In the genomic region with DNA sequence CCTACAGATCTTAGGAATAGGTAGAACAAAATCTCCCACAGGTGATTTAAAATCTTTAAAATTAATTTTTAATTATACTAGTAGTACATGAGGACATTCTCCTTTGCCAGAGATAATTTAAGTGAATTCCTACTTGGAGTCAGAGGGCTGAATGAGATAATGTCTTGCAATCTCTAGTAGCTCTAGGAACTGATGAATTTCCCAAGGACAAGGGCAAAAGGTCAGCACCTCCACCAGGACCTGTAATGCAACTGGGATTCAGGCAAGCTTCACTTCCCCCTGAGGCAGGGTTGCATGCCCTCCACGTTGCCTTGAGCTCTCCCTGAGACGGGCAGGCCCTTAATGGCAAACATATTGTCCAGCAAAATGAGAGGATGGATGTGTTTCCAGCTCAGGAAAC, we compare ENCODE assay signal across 26 cellular contexts.
DNase-seq lines count a peak whose midpoint lies in the region; ATAC-seq, FAIRE-seq and TF ChIP-seq lines count a peak whose summit lies in the region.
"Had no signal": no experiment of that assay in that cellular context is flagged by ENCODE, and none has a peak within 500 bp of the region (broad histone marks: within the 10 kb centered on the region; RNA-seq: fewer than 3 reads in every experiment).

No MANE protein-coding gene starts in this region.

- intact Hi-C loops in right cardiac atrium (cut with DNase I) = no loop called here

- H3K27ac ChIP-seq in cardiac muscle cell (peak overlapping the region; percentile 66), right cardiac atrium (ENCODE audit: low read length) (no peak overlapping the region), SK-N-SH (ENCODE audit: low read depth in 2 of 2, low read length in 1 of 2) (peak overlapping the region; percentile 11 to 88; a peak in 3 of 4 replicates)
- H3K27ac ChIP-seq: 22Rv1, GM23248, KMS-11, SJCRH30 had no signal

- H3K27me3 ChIP-seq in cardiac muscle cell (no peaks in the 10 kb centered on the region), right cardiac atrium (ENCODE audit: control insufficient read depth, insufficient read depth) (no peaks in the 10 kb centered on the region), SK-N-SH (ENCODE audit: insufficient read depth) (no peaks in the 10 kb centered on the region)
- H3K27me3 ChIP-seq: SJCRH30 had no signal

- H3K4me2 ChIP-seq in SK-N-SH = no peak overlapping the region
- H3K4me2 ChIP-seq: KMS-11 had no signal

- H3K4me1 Mint-ChIP-seq in chondrocyte (ENCODE audit: low read depth) (peaks cover 44% of the 10 kb centered on the region), progenitor cell of endocrine pancreas (ENCODE audit: low read depth) (peaks cover 51% of the 10 kb centered on the region)

- H3K9me2 ChIP-seq in SK-N-SH = no peaks in the 10 kb centered on the region

- H2AFZ ChIP-seq in SK-N-SH (ENCODE audit: low read depth) = no peak overlapping the region
- H2AFZ ChIP-seq: GM23248 had no signal

- no peaks in the 10 kb centered on the region for H4K20me1 ChIP-seq in SK-N-SH (ENCODE audit: insufficient read depth)

- 75% methylated on average over 2 of the region's 2 CpGs for WGBS in right cardiac atrium
- WGBS in SK-N-SH (ENCODE audit: low lambda C conversion rate) = 43% methylated on average over 2 of the region's 2 CpGs

- CTCF ChIA-PET in SK-N-SH (lab: Yijun Ruan, JAX) = interaction anchor here (0.9 to 1.2 kb wide), 7 partner anchors 63 to 230 kb away, joined by 3 to 5 read pairs (median 3); no protein-coding TSS in a partner anchor

- H3K79me2 ChIP-seq in SK-N-SH (ENCODE audit: insufficient read depth) = no peaks in the 10 kb centered on the region

- H3K27ac Mint-ChIP-seq in chondrocyte (ENCODE audit: unreplicated experiment) (peak overlapping the region; percentile 9), progenitor cell of endocrine pancreas (peak overlapping the region; percentile 38)

- H3K36me3 ChIP-seq in cardiac muscle cell (no peaks in the 10 kb centered on the region), SK-N-SH (replicated peaks in 1 of 2; ENCODE audit: control insufficient read depth in 1 of 2, insufficient read depth in 2 of 2, low read length in 1 of 2) (no peaks in the 10 kb centered on the region)
- H3K36me3 ChIP-seq: SJCRH30 had no signal

- ATAC-seq in right cardiac atrium = no peak
- ATAC-seq: PC-3 had no signal

- no peaks in the 10 kb centered on the region for H3K27me3 Mint-ChIP-seq in chondrocyte (ENCODE audit: low read depth)
- no peaks in the 10 kb centered on the region for H3K27me3 Mint-ChIP-seq in progenitor cell of endocrine pancreas

- DNase-seq in cardiac muscle cell (ENCODE audit: low read depth in 1 of 2, low spot score in 1 of 2) (peak in 1 of 2 donors; percentile 52), right cardiac atrium (no peak), SK-N-SH (peak; percentile 17), chondrocyte (ENCODE audit: low spot score) (no peak), progenitor cell of endocrine pancreas (ENCODE audit: low spot score, unreplicated experiment) (no peak), NCI-H1694 (lab: John Stamatoyannopoulos, UW) (no peak), GM19239 (ENCODE audit: insufficient read length, low spot score) (no peak)
- DNase-seq in central memory CD4-positive, alpha-beta T cell = no peak
- DNase-seq: Calu3; DMS79 treated with DMSO at 0.1 percent for 48 hours; H7; NCI-H1092; NCI-H1417 treated with DMSO at 0.1 percent for 48 hours; NCI-H187; NCI-H2081 treated with DMSO at 0.1 percent for 48 hours; NCI-H2171; NCI-H345; NCI-H510A treated with DMSO at 0.1 percent for 48 hours; NCI-H774; NK-92 treated with Interleukin-12 subunit alpha and Interleukin-12 subunit beta, amount 100 ng/mL, for 24 hours; PC-3; SJCRH30 had no signal

- peak in 1 of 2 experiments; percentile 63; a peak in 1 of 4 replicates for TF ChIP-seq EP300 in SK-N-SH (IDR thresholded peaks at IDR 0.05; ENCODE audit: borderline replicate concordance in 1 of 2, low read depth in 1 of 2, low read length in 1 of 2)

- H3K4me1 ChIP-seq in cardiac muscle cell (ENCODE audit: low read depth) = peaks cover 60% of the 10 kb centered on the region
- peaks cover 4% of the 10 kb centered on the region for H3K4me1 ChIP-seq in right cardiac atrium (ENCODE audit: control insufficient read depth, insufficient read depth, low read length)
- H3K4me1 ChIP-seq in SK-N-SH (ENCODE audit: control insufficient read depth in 1 of 2, insufficient read depth in 2 of 2, low read depth in 1 of 2, low read length in 1 of 2) = peaks cover 26 to 41% of the 10 kb centered on the region in 2 experiments; a peak in 3 of 4 replicates
- H3K4me1 ChIP-seq: SJCRH30 had no signal

- no peak for TF ChIP-seq RAD21 in SK-N-SH (IDR thresholded peaks at IDR 0.05; ENCODE audit: low read length)

- H3F3A ChIP-seq in SK-N-SH (replicated peaks; ENCODE audit: insufficient read depth) = no peaks in the 10 kb centered on the region

- TF ChIP-seq CTCF in cardiac muscle cell (IDR thresholded peaks at IDR 0.05; ENCODE audit: low read depth, low read length) (no peak), SK-N-SH (IDR thresholded peaks at IDR 0.05) (no peak), chondrocyte (IDR thresholded peaks at IDR 0.05) (no peak), progenitor cell of endocrine pancreas (IDR thresholded peaks at IDR 0.05; ENCODE audit: unreplicated experiment) (no peak)

- H3K4me3 ChIP-seq in cardiac muscle cell = no peak overlapping the region
- no peak overlapping the region for H3K4me3 ChIP-seq in right cardiac atrium (ENCODE audit: low read length)
- H3K4me3 ChIP-seq in SK-N-SH (ENCODE audit: low read depth in 2 of 2, low read length in 1 of 2) = no peak overlapping the region
- H3K4me3 ChIP-seq: GM23248, SJCRH30 had no signal

- H3K9ac ChIP-seq in SK-N-SH = no peak overlapping the region
- H3K9ac ChIP-seq: GM23248, KMS-11 had no signal

- H3K4me3 Mint-ChIP-seq in chondrocyte (ENCODE audit: unreplicated experiment) (no peak overlapping the region), progenitor cell of endocrine pancreas (ENCODE audit: low read depth) (no peak overlapping the region)

- H3K36me3 Mint-ChIP-seq in chondrocyte (ENCODE audit: low read depth) (no peaks in the 10 kb centered on the region), progenitor cell of endocrine pancreas (ENCODE audit: insufficient read depth) (no peaks in the 10 kb centered on the region)

- FAIRE-seq in GM19239 (lab: Jason Lieb, UNC) = no peak
- FAIRE-seq: HTR-8/SVneo had no signal

- H3K9me3 ChIP-seq in cardiac muscle cell (ENCODE audit: low read depth) (no peaks in the 10 kb centered on the region), right cardiac atrium (ENCODE audit: control insufficient read depth, low read length) (no peaks in the 10 kb centered on the region), SK-N-SH (no peaks in the 10 kb centered on the region)
- H3K9me3 ChIP-seq: SJCRH30 had no signal

- POLR2A ChIA-PET in SK-N-SH (lab: Yijun Ruan, JAX) = no interaction called here

- H3K9me3 Mint-ChIP-seq in chondrocyte (ENCODE audit: low read depth) (no peaks in the 10 kb centered on the region), progenitor cell of endocrine pancreas (ENCODE audit: low read depth) (no peaks in the 10 kb centered on the region)

TF ChIP-seq in SK-N-SH, 30 proteins besides CTCF, POLR2A, EP300 and RAD21 (continues in another document):
- TF ChIP-seq, protein P1, sequence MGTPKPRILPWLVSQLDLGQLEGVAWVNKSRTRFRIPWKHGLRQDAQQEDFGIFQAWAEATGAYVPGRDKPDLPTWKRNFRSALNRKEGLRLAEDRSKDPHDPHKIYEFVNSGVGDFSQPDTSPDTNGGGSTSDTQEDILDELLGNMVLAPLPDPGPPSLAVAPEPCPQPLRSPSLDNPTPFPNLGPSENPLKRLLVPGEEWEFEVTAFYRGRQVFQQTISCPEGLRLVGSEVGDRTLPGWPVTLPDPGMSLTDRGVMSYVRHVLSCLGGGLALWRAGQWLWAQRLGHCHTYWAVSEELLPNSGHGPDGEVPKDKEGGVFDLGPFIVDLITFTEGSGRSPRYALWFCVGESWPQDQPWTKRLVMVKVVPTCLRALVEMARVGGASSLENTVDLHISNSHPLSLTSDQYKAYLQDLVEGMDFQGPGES (IDR thresholded peaks at IDR 0.05; ENCODE audit: low read depth, low read length) = no peak
- TF ChIP-seq, protein P2, sequence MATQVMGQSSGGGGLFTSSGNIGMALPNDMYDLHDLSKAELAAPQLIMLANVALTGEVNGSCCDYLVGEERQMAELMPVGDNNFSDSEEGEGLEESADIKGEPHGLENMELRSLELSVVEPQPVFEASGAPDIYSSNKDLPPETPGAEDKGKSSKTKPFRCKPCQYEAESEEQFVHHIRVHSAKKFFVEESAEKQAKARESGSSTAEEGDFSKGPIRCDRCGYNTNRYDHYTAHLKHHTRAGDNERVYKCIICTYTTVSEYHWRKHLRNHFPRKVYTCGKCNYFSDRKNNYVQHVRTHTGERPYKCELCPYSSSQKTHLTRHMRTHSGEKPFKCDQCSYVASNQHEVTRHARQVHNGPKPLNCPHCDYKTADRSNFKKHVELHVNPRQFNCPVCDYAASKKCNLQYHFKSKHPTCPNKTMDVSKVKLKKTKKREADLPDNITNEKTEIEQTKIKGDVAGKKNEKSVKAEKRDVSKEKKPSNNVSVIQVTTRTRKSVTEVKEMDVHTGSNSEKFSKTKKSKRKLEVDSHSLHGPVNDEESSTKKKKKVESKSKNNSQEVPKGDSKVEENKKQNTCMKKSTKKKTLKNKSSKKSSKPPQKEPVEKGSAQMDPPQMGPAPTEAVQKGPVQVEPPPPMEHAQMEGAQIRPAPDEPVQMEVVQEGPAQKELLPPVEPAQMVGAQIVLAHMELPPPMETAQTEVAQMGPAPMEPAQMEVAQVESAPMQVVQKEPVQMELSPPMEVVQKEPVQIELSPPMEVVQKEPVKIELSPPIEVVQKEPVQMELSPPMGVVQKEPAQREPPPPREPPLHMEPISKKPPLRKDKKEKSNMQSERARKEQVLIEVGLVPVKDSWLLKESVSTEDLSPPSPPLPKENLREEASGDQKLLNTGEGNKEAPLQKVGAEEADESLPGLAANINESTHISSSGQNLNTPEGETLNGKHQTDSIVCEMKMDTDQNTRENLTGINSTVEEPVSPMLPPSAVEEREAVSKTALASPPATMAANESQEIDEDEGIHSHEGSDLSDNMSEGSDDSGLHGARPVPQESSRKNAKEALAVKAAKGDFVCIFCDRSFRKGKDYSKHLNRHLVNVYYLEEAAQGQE (IDR thresholded peaks at IDR 0.05; ENCODE audit: low read depth, low read length) = no peak
- TF ChIP-seq ELF1 (IDR thresholded peaks at IDR 0.05) (no peak), TEAD4 (IDR thresholded peaks at IDR 0.05; ENCODE audit: borderline replicate concordance, insufficient read depth) (no peak), RFX5 (IDR thresholded peaks at IDR 0.05; ENCODE audit: low read length) (no peak)
